14 cellular contexts compared by ENCODE assay signal in the genomic region with DNA sequence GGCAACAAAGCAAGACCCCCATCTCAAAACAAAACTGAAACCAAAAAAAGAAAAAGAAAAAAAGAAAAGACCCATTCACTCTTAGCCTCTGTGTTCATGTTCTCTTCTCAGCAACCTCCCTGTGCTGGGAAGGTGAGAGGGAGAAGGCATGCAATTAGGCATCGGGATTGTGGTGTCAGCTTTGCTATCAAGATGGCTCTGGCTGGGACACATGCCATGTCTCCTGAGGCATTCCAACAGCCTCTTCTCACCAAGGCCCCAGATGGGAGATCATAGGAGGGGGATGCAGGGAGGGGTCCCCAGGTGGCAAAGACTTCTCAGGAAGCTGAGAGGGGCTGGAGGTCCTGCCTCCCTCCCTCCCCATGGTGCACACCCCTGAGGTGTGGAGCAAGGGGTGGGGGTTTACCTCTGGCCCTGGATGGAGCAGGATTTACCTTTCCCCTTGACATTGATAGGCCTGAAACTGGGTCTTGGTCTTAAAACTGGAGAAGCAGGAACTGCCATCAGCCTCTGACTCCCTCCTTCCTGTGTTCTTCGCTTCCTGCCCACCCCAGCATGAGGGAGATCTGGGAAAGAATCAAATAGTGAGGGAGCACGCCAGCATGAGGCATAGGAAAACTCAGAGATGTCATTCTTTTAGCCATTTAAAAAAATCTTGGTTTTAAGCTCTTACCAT.
DNase-seq lines count a peak whose midpoint lies in the region; ATAC-seq, FAIRE-seq and TF ChIP-seq lines count a peak whose summit lies in the region.
"Had no signal": no experiment of that assay in that cellular context is flagged by ENCODE, and none has a peak within 500 bp of the region (broad histone marks: within the 10 kb centered on the region; RNA-seq: fewer than 3 reads in every experiment).

No MANE protein-coding gene starts in this region.

- CTCF ChIA-PET in IMR-90 (lab: Yijun Ruan, JAX): interaction anchor here (0.6 to 1.1 kb wide), 4 partner anchors 10 to 145 kb away, joined by 3 read pairs; no protein-coding TSS in a partner anchor
- CTCF ChIA-PET in H1 (lab: Charles Lee; ENCODE audit: partially characterized antibody): interaction anchor here (1.4 to 2.6 kb wide), 3 partner anchors 10 to 47 kb away, joined by 3 to 9 read pairs (median 8); no protein-coding TSS in a partner anchor

- H3K4ac ChIP-seq in IMR-90 (ENCODE audit: low read depth, low read length): peak overlapping the region; percentile 66
- H3K4ac ChIP-seq in H1 (replicated peaks; ENCODE audit: insufficient read length, low read depth, low read length): no peak overlapping the region
- no peak overlapping the region for H3K4ac ChIP-seq in trophoblast cell (ENCODE audit: low read depth, low read length)
- no peak overlapping the region for H3K4ac ChIP-seq in neuronal stem cell (ENCODE audit: low read length)

- H3K27ac ChIP-seq in IMR-90 (ENCODE audit: insufficient read depth, low read length) (no peak overlapping the region; the same call in 1 of the 2 replicates), H1 (ENCODE audit: low read depth, low read length) (no peak overlapping the region), trophoblast cell (ENCODE audit: low read depth, low read length) (no peak overlapping the region), neuronal stem cell (replicated peaks; ENCODE audit: low read length) (no peak overlapping the region)

- peak overlapping the region; percentile 40 for H4K91ac ChIP-seq in IMR-90 (ENCODE audit: insufficient read depth, low read depth, low read length)
- H4K91ac ChIP-seq in H1 (replicated peaks; ENCODE audit: insufficient read length, low read length): no peak overlapping the region
- H4K91ac ChIP-seq in trophoblast cell (ENCODE audit: low read depth, low read length): peak overlapping the region; percentile 7
- no peak overlapping the region for H4K91ac ChIP-seq in neuronal stem cell (ENCODE audit: low read depth, low read length, poor library complexity)

- H3K79me1 ChIP-seq in IMR-90 (ENCODE audit: low read depth in 1 of 2, low read length in 2 of 2) (peaks cover 0 to 8% of the 10 kb centered on the region in 2 experiments; a peak in 2 of 4 replicates), H1 (ENCODE audit: low read depth, low read length) (no peaks in the 10 kb centered on the region), trophoblast cell (ENCODE audit: low read length) (peaks cover 26% of the 10 kb centered on the region), neuronal stem cell (ENCODE audit: low read depth, low read length) (no peaks in the 10 kb centered on the region)

- H4K5ac ChIP-seq in IMR-90 (ENCODE audit: low read depth, low read length) (peak overlapping the region; percentile 19; the same call in 1 of the 2 replicates), H1 (ENCODE audit: insufficient read length, low read depth, low read length) (no peak overlapping the region)

- no peak overlapping the region for H3K4me3 ChIP-seq in IMR-90 (ENCODE audit: insufficient read depth, low read depth, low read length)
- H3K4me3 ChIP-seq in H1 (ENCODE audit: extremely low read depth in 1 of 4, insufficient read depth in 2 of 4, low read depth in 3 of 4, low read length in 4 of 4): no peak overlapping the region
- no peak overlapping the region for H3K4me3 ChIP-seq in trophoblast cell (ENCODE audit: low read depth, low read length)
- H3K4me3 ChIP-seq in neuronal stem cell (ENCODE audit: low read length in 2 of 2): no peak overlapping the region

- H3K23me2 ChIP-seq in H1 (ENCODE audit: low read depth, low read length): no peaks in the 10 kb centered on the region

- H3K27me3 ChIP-seq in IMR-90 (ENCODE audit: control insufficient read depth, insufficient read depth, low read length) (no peaks in the 10 kb centered on the region), H1 (replicated peaks in 1 of 4; ENCODE audit: control insufficient read depth in 3 of 4, extremely low read depth in 1 of 4, insufficient read depth in 3 of 4, low read length in 3 of 4) (no peaks in the 10 kb centered on the region), trophoblast cell (ENCODE audit: insufficient read depth, low read length) (no peaks in the 10 kb centered on the region), neuronal stem cell (ENCODE audit: control insufficient read depth in 3 of 3, insufficient read depth in 3 of 3, low read depth in 1 of 3, low read length in 3 of 3) (no peaks in the 10 kb centered on the region)

- H2BK5ac ChIP-seq in IMR-90 (ENCODE audit: low read depth, low read length, poor library complexity, severe bottlenecking): peak overlapping the region; percentile 47
- H2BK5ac ChIP-seq in H1 (ENCODE audit: low read depth, low read length): no peak overlapping the region
- H2BK5ac ChIP-seq in trophoblast cell (ENCODE audit: low read depth, low read length, poor library complexity): no peak overlapping the region
- no peak overlapping the region for H2BK5ac ChIP-seq in neuronal stem cell (ENCODE audit: low read length)

- H3K18ac ChIP-seq in IMR-90 (ENCODE audit: low read depth, low read length) (peak overlapping the region; percentile 74), H1 (ENCODE audit: extremely low read depth, low read length) (no peak overlapping the region), trophoblast cell (ENCODE audit: low read length) (no peak overlapping the region), neuronal stem cell (ENCODE audit: low read length) (no peak overlapping the region)

- H2BK12ac ChIP-seq in H1 (ENCODE audit: low read depth, low read length) (no peak overlapping the region), trophoblast cell (ENCODE audit: low read length) (no peak overlapping the region), neuronal stem cell (ENCODE audit: low read length) (no peak overlapping the region)

- H3K4me1 ChIP-seq in IMR-90 (ENCODE audit: control insufficient read depth, insufficient read depth, low read length) (peaks cover 17% of the 10 kb centered on the region), H1 (replicated peaks in 1 of 4; ENCODE audit: control insufficient read depth in 3 of 4, insufficient read depth in 4 of 4, low read length in 3 of 4) (peaks cover 0 to 6% (median 3%) of the 10 kb centered on the region in 4 experiments; a peak in 2 of 7 replicates), trophoblast cell (ENCODE audit: control insufficient read depth in 1 of 2, insufficient read depth in 2 of 2, low read length in 2 of 2) (peaks cover 18 to 19% of the 10 kb centered on the region in 2 experiments), neuronal stem cell (ENCODE audit: control insufficient read depth in 2 of 2, insufficient read depth in 1 of 2, low read depth in 1 of 2, low read length in 2 of 2) (peaks cover 2 to 6% of the 10 kb centered on the region in 2 donors)

- TF ChIP-seq EP300 in H1 (IDR thresholded peaks at IDR 0.05; ENCODE audit: borderline replicate concordance in 1 of 2, low read depth in 2 of 2, low read length in 2 of 2): no peak

- TF ChIP-seq POLR2A in IMR-90 (IDR thresholded peaks at IDR 0.05; ENCODE audit: low read depth, low read length) (no peak), H1 (IDR thresholded peaks at IDR 0.05; ENCODE audit: control extremely low read depth in 1 of 2, low read depth in 2 of 2, low read length in 2 of 2) (no peak)

- H2AK5ac ChIP-seq in IMR-90 (ENCODE audit: low read depth, low read length): peak overlapping the region; percentile 80
- no peak overlapping the region for H2AK5ac ChIP-seq in H1 (ENCODE audit: low read depth, low read length)
- H2AK5ac ChIP-seq in trophoblast cell (ENCODE audit: low read length): no peak overlapping the region
- no peak overlapping the region for H2AK5ac ChIP-seq in neuronal stem cell (ENCODE audit: low read depth, low read length)

- H2BK15ac ChIP-seq in IMR-90 (ENCODE audit: low read depth, low read length) (peak overlapping the region; percentile 87), H1 (ENCODE audit: low read length) (peak overlapping the region; percentile 95; the same call in 1 of the 2 replicates), neuronal stem cell (ENCODE audit: low read length) (no peak overlapping the region)

- peak; percentile 29 for DNase-seq in EH (ENCODE audit: low read depth)
- no peak for DNase-seq in IMR-90
- no peak for DNase-seq in H1 (ENCODE audit: low read depth in 1 of 2, low spot score in 2 of 2)
- no peak for DNase-seq in trophoblast cell
- DNase-seq in NAMALWA (ENCODE audit: low spot score): no peak
- no peak for DNase-seq in neuronal stem cell (ENCODE audit: low spot score)
- DNase-seq in stimulated activated CD8-positive, alpha-beta memory T cell treated with anti-CD3 and anti-CD28 coated beads, Interleukin-4, amount 100 ng/mL, for 48 hours: no peak
- DNase-seq: CD4-positive, alpha-beta memory T cell; Kasumi-1; NCI-H1436 treated with DMSO at 0.1 percent for 48 hours; NCI-H345; NCI-H526 treated with DMSO at 0.1 percent for 48 hours; Right ventricle myocardium superior had no signal

- dilution Hi-C loops in IMR-90 (cut with HindIII; ENCODE audit: low sequenced_read_pairs, unreplicated experiment): no loop called here

- H4K8ac ChIP-seq in IMR-90 (ENCODE audit: low read depth in 2 of 2, low read length in 2 of 2) (peak overlapping the region; percentile 30 to 84; a peak in 2 of 4 replicates), H1 (ENCODE audit: extremely low read depth, insufficient read depth, low read length) (no peak overlapping the region), trophoblast cell (ENCODE audit: low read depth, low read length) (peak overlapping the region; percentile 37), neuronal stem cell (ENCODE audit: low read depth, low read length) (no peak overlapping the region)

- H4K20me1 ChIP-seq in IMR-90 (ENCODE audit: insufficient read depth, low read length): no peaks in the 10 kb centered on the region
- no peaks in the 10 kb centered on the region for H4K20me1 ChIP-seq in H1 (replicated peaks in 1 of 2; ENCODE audit: control insufficient read depth in 1 of 2, insufficient read depth in 2 of 2, low read length in 2 of 2)

- peak overlapping the region; percentile 76 for H2AK9ac ChIP-seq in IMR-90 (replicated peaks; ENCODE audit: low read depth, low read length, poor library complexity)

- FAIRE-seq in H1 (lab: Jason Lieb, UNC): no peak
- FAIRE-seq: D721Med had no signal

- POLR2A ChIA-PET in IMR-90 (lab: Charles Lee; ENCODE audit: unreplicated experiment): no interaction called here
- POLR2A ChIA-PET in H1 (lab: Charles Lee; ENCODE audit: partially characterized antibody): no interaction called here

- H3K9me3 ChIP-seq in IMR-90 (ENCODE audit: control insufficient read depth, insufficient read depth, low read length) (no peaks in the 10 kb centered on the region), H1 (ENCODE audit: insufficient read depth in 2 of 2, low read depth in 1 of 2, low read length in 1 of 2) (no peaks in the 10 kb centered on the region), trophoblast cell (ENCODE audit: insufficient read depth, low read depth, low read length) (peaks cover 2% of the 10 kb centered on the region), neuronal stem cell (replicated peaks in 1 of 2; ENCODE audit: control insufficient read depth in 2 of 2, insufficient read depth in 1 of 2, low read depth in 1 of 2, low read length in 2 of 2) (no peaks in the 10 kb centered on the region)

- H2BK20ac ChIP-seq in IMR-90 (ENCODE audit: low read depth, low read length) (peak overlapping the region; percentile 52), H1 (ENCODE audit: low read length) (no peak overlapping the region)

- ATAC-seq in IMR-90 (ENCODE audit: low read depth): no peak

- intact Hi-C loops in IMR-90 (cut with micrococcal nuclease): no loop called here

- H3K14ac ChIP-seq in IMR-90 (replicated peaks; ENCODE audit: low read depth, low read length) (peak overlapping the region; percentile 67), H1 (ENCODE audit: insufficient read length) (no peak overlapping the region), trophoblast cell (ENCODE audit: low read length) (no peak overlapping the region), neuronal stem cell (ENCODE audit: low read length) (no peak overlapping the region)

- peaks cover 30% of the 10 kb centered on the region for H3K9me1 ChIP-seq in IMR-90 (ENCODE audit: insufficient read depth, low read length)

- H3K56ac ChIP-seq in IMR-90 (ENCODE audit: extremely low read depth, insufficient read depth, low read length): no peak overlapping the region
- H3K56ac ChIP-seq in H1 (replicated peaks; ENCODE audit: insufficient read length, low read depth, low read length): no peak overlapping the region

- peak overlapping the region; percentile 83 for H2BK120ac ChIP-seq in IMR-90 (ENCODE audit: low read depth, low read length)
- no peak overlapping the region for H2BK120ac ChIP-seq in H1 (replicated peaks; ENCODE audit: low read depth, low read length)
- no peak overlapping the region for H2BK120ac ChIP-seq in trophoblast cell (ENCODE audit: insufficient read depth, low read length, poor library complexity)
- H2BK120ac ChIP-seq in neuronal stem cell (ENCODE audit: low read depth, low read length): no peak overlapping the region

- H3K36me3 ChIP-seq in IMR-90 (ENCODE audit: control insufficient read depth, insufficient read depth, low read length): no peaks in the 10 kb centered on the region
- H3K36me3 ChIP-seq in H1 (ENCODE audit: control insufficient read depth in 2 of 4, insufficient read depth in 4 of 4, low read length in 3 of 4): no peaks in the 10 kb centered on the region
- no peaks in the 10 kb centered on the region for H3K36me3 ChIP-seq in trophoblast cell (ENCODE audit: control insufficient read depth in 1 of 2, insufficient read depth in 2 of 2, low read length in 2 of 2)
- no peaks in the 10 kb centered on the region for H3K36me3 ChIP-seq in neuronal stem cell (replicated peaks in 1 of 2; ENCODE audit: control insufficient read depth in 2 of 2, insufficient read depth in 2 of 2, low read length in 2 of 2)

- WGBS in IMR-90 (ENCODE audit: extremely low coverage in 2 of 2, insufficient read length in 1 of 2), 2 experiments: no CpG with 5 or more reads among the region's 3 CpGs
- WGBS in H1 (ENCODE audit: extremely low coverage in 1 of 2, insufficient coverage in 1 of 2, insufficient read length in 1 of 2, insufficient replicate concordance in 2 of 2, low coverage in 1 of 2, low lambda C conversion rate in 2 of 2, missing lambda C conversion rate in 1 of 2), 2 experiments: 91% methylated on average over 3 of the region's 3 CpGs; no CpG with 5 or more reads in 1 of the 2 experiments
- WGBS in trophoblast cell (ENCODE audit: extremely low coverage, insufficient coverage, insufficient read length): no CpG with 5 or more reads among the region's 3 CpGs
- WGBS in neuronal stem cell (ENCODE audit: extremely low coverage in 2 of 2, insufficient read length in 2 of 2, insufficient replicate concordance in 1 of 2), 2 donors: no CpG with 5 or more reads among the region's 3 CpGs

- TF ChIP-seq CTCF in IMR-90 (conservative IDR thresholded peaks at IDR 0.05; ENCODE audit: low read depth, low read length): no peak
- no peak for TF ChIP-seq CTCF in H1 (IDR thresholded peaks at IDR 0.05; ENCODE audit: control extremely low read depth in 1 of 3, insufficient read depth in 1 of 3, low read depth in 1 of 3, low read length in 3 of 3)

- H2AFZ ChIP-seq in IMR-90 (replicated peaks; ENCODE audit: low read length, poor library complexity) (peak overlapping the region; percentile 73), H1 (ENCODE audit: low read length) (no peak overlapping the region), trophoblast cell (ENCODE audit: insufficient read depth, low read length, poor library complexity) (no peak overlapping the region), neuronal stem cell (ENCODE audit: low read length) (no peak overlapping the region)

- H3K9ac ChIP-seq in IMR-90 (ENCODE audit: low read depth, low read length) (no peak overlapping the region), H1 (replicated peaks in 1 of 4; ENCODE audit: extremely low read depth in 1 of 4, low read depth in 3 of 4, low read length in 3 of 4) (no peak overlapping the region), trophoblast cell (ENCODE audit: low read length) (no peak overlapping the region), neuronal stem cell (ENCODE audit: low read depth, low read length, poor library complexity) (no peak overlapping the region)

- H3K4me2 ChIP-seq in IMR-90 (ENCODE audit: low read depth, low read length): no peak overlapping the region
- H3K4me2 ChIP-seq in H1 (ENCODE audit: insufficient read depth in 1 of 2, low read depth in 2 of 2, low read length in 2 of 2): no peak overlapping the region
- H3K4me2 ChIP-seq in trophoblast cell (ENCODE audit: low read length): no peak overlapping the region
- H3K4me2 ChIP-seq in neuronal stem cell (ENCODE audit: insufficient read depth, low read length, poor library complexity, severe bottlenecking): no peak overlapping the region

- H3K23ac ChIP-seq in IMR-90 (ENCODE audit: low read depth, low read length): peak overlapping the region; percentile 41; the same call in 1 of the 2 replicates
- no peak overlapping the region for H3K23ac ChIP-seq in H1 (ENCODE audit: insufficient read length)
- H3K23ac ChIP-seq in trophoblast cell (ENCODE audit: low read length): no peak overlapping the region
- no peak overlapping the region for H3K23ac ChIP-seq in neuronal stem cell (ENCODE audit: low read depth, low read length, poor library complexity)

- BruUV-seq in IMR-90 (replicated peaks; lab: Mats Ljungman, UMichigan): no TSS peak

- no peak overlapping the region for H4K12ac ChIP-seq in trophoblast cell (ENCODE audit: low read depth, low read length)

- H3K79me2 ChIP-seq in H1 (ENCODE audit: control insufficient read depth in 1 of 2, insufficient read depth in 2 of 2, low read length in 2 of 2) (no peaks in the 10 kb centered on the region), trophoblast cell (ENCODE audit: control insufficient read depth, insufficient read depth, low read length, poor library complexity) (peaks cover 1% of the 10 kb centered on the region)

- in situ Hi-C loops in IMR-90 (cut with MboI; ENCODE audit: low sequenced_read_pairs): no loop called here

- TF ChIP-seq RAD21 in IMR-90 (IDR thresholded peaks at IDR 0.05; ENCODE audit: low read length) (no peak), H1 (IDR thresholded peaks at IDR 0.05 in 1 of 2, conservative IDR thresholded peaks at IDR 0.05 in 1 of 2; ENCODE audit: low read depth in 2 of 2, low read length in 2 of 2) (no peak)

Comparison
In these comparisons a context has a peak if more than half of its experiments do, and no peak if none do; other contexts are left out.
1. H4K8ac ChIP-seq: peak in IMR-90 (2 of 2) and trophoblast cell (single experiment); none in H1 (single experiment) and neuronal stem cell (single experiment).
2. H4K91ac ChIP-seq: peak in IMR-90 (single experiment) and trophoblast cell (single experiment); none in H1 (single experiment) and neuronal stem cell (single experiment).